In the genomic region with DNA sequence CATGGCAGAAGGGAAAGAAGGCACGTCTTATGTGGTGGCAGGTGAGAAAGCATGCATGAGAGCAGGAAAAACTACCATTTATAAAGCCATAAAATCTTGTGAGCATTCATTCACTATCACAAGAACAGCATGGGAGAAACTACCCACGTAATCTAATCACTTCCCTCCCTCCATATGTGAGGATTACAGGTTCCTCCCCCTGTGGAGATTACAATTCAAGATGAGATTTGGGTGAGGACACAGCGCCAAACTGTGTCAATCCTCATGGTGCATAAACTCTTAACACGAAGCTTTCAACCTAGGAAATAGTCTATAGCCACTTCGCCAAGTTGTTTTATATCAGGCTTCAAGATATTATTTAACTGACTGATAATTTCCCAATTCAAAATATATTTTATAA, we compare ENCODE assay signal across 21 cellular contexts.
"Had no signal": no experiment of that assay in that cellular context is flagged by ENCODE, and none has a peak within 500 bp of the region (broad histone marks: within the 10 kb centered on the region; RNA-seq: fewer than 3 reads in every experiment).

No MANE protein-coding gene starts in this region.

- FAIRE-seq: endometrium, islet of Langerhans, keratinocyte had no signal

- H3K27ac Mint-ChIP-seq: naive thymus-derived CD4-positive, alpha-beta T cell; natural killer cell had no signal

- H3K4me3 Mint-ChIP-seq: naive thymus-derived CD4-positive, alpha-beta T cell; natural killer cell had no signal

- H3K4me1 Mint-ChIP-seq: naive thymus-derived CD4-positive, alpha-beta T cell; natural killer cell had no signal

- DNase-seq: dermis blood vessel endothelial cell; dorsolateral prefrontal cortex; effector CD4-positive, alpha-beta T cell; effector memory CD4-positive, alpha-beta T cell; erythroblast; foreskin keratinocyte; heart right ventricle; hippocampal formation; left cardiac atrium; left lung; left ventricle myocardium superior; lower lobe of right lung; mesenchymal stem cell; naive thymus-derived CD4-positive, alpha-beta T cell; natural killer cell had no signal

- H3K27me3 Mint-ChIP-seq: naive thymus-derived CD4-positive, alpha-beta T cell had no signal

- H3K4me3 ChIP-seq: coronary artery, dorsolateral prefrontal cortex, gastroesophageal sphincter, heart right ventricle, left lung, lower lobe of right lung had no signal

- H3K36me3 Mint-ChIP-seq: naive thymus-derived CD4-positive, alpha-beta T cell; natural killer cell had no signal

- H3K27me3 ChIP-seq: dorsolateral prefrontal cortex, foreskin keratinocyte, gastroesophageal sphincter, heart right ventricle, left lung had no signal

- H3K36me3 ChIP-seq: gastroesophageal sphincter, heart right ventricle, left lung, lower lobe of right lung had no signal

- H3K27ac ChIP-seq: coronary artery, dorsolateral prefrontal cortex, epithelial cell of prostate, foreskin keratinocyte, gastroesophageal sphincter, heart right ventricle, left lung, lower lobe of right lung had no signal

- H3K9me3 ChIP-seq: gastroesophageal sphincter, left lung, lower lobe of right lung had no signal

- H3K4me1 ChIP-seq: gastroesophageal sphincter, left lung, lower lobe of right lung had no signal
